Comparison of ENCODE assay signal across 8 cellular contexts in the genomic region with DNA sequence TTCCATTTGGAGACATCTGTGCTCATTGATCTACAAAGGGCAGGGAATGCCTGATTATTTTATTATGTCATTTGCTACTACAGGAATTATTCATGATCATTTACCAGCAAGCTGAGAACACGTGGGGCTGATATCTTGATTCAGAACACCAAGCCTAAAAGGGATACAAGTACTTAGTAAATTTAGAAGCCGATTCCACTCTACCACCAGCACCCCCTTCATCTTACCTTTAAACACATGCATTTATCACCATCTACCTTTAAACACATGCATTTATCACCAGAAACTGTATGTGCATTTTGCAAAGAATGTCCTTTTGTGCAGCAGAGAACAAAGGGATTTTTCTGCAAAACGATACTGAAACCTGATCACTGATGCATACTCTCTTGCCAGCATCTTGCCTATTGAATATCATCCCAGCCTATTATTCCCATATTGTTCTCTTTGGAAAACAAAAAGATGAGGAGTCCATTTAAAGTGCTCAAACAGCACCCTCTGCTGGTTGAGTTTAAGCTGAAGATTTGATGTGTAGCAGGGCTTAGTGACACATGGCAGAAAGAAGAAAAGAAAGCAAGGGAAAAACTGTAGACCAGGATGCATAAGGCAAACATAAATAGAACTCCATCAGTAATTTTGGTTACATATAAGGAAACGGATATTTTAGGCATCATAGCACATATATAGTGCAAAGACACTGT.
DNase-seq lines count a peak whose midpoint lies in the region; ATAC-seq lines count a peak whose summit lies in the region.

No MANE protein-coding gene starts in this region.

- H4K8ac ChIP-seq in trophoblast cell (ENCODE audit: low read depth, low read length), result no peak overlapping the region

- no peaks in the 10 kb centered on the region for H4K20me1 ChIP-seq in GM23248 (ENCODE audit: insufficient read depth)

- no peak overlapping the region for H4K91ac ChIP-seq in trophoblast cell (ENCODE audit: low read depth, low read length)

- no peak overlapping the region for H3K18ac ChIP-seq in trophoblast cell (ENCODE audit: low read length)

- peaks cover 30% of the 10 kb centered on the region for H3K4me1 Mint-ChIP-seq in activated naive CD8-positive, alpha-beta T cell treated with anti-CD3 and anti-CD28 coated beads, Interleukin-2, amount 50 U/mL, for 24 hours

- no peak overlapping the region for H3K4ac ChIP-seq in trophoblast cell (ENCODE audit: low read depth, low read length)

- no peaks in the 10 kb centered on the region for H3F3A ChIP-seq in GM23248 (ENCODE audit: insufficient read depth)

- peak; percentile 27 for DNase-seq in activated naive CD4-positive, alpha-beta T cell treated with Interleukin-2 at 50 U/mL for 16 hours
- DNase-seq in activated naive CD4-positive, alpha-beta T cell (lab: John Stamatoyannopoulos, UW), result no peak
- DNase-seq in GM23248 (peak; percentile 79), KBM-7 (peak; percentile 78), NT2/D1 (ENCODE audit: low read depth, low spot score) (peak; percentile 78), head of caudate nucleus (peak in 36 of 42 donors; percentile 14 to 92 (median 69)), trophoblast cell (peak; percentile 58 to 90)
- no peak for DNase-seq in activated naive CD8-positive, alpha-beta T cell treated with anti-CD3 and anti-CD28 coated beads, Interleukin-2, amount 50 U/mL, for 24 hours

- no peak overlapping the region for H3K27ac ChIP-seq in GM23248
- no peak overlapping the region for H3K27ac ChIP-seq in trophoblast cell (ENCODE audit: low read depth, low read length)

- no peak overlapping the region for H3K27ac Mint-ChIP-seq in activated naive CD8-positive, alpha-beta T cell treated with anti-CD3 and anti-CD28 coated beads, Interleukin-2, amount 50 U/mL, for 24 hours

- H2BK12ac ChIP-seq in trophoblast cell (ENCODE audit: low read length), result no peak overlapping the region

- H3K4me2 ChIP-seq in GM23248 (ENCODE audit: unreplicated experiment), result no peak overlapping the region
- no peak overlapping the region for H3K4me2 ChIP-seq in trophoblast cell (ENCODE audit: low read length)

- H3K4me1 ChIP-seq in GM23248 (ENCODE audit: insufficient read depth) (peaks cover 10% of the 10 kb centered on the region), NT2/D1 (ENCODE audit: insufficient read depth, insufficient read length) (no peaks in the 10 kb centered on the region), trophoblast cell (ENCODE audit: control insufficient read depth in 1 of 2, insufficient read depth in 2 of 2, low read length in 2 of 2) (peaks cover 2 to 5% of the 10 kb centered on the region in 2 experiments)

- H3K4me3 ChIP-seq in GM23248, result no peak overlapping the region
- H3K4me3 ChIP-seq in NT2/D1 (ENCODE audit: insufficient read length, low read depth), result no peak overlapping the region
- H3K4me3 ChIP-seq in trophoblast cell (ENCODE audit: low read depth, low read length), result no peak overlapping the region

- H3K79me2 ChIP-seq in GM23248 (ENCODE audit: insufficient read depth), result no peaks in the 10 kb centered on the region
- no peaks in the 10 kb centered on the region for H3K79me2 ChIP-seq in trophoblast cell (ENCODE audit: control insufficient read depth, insufficient read depth, low read length, poor library complexity)

- in situ Hi-C loops in GM23248 (cut with MboI), result loop anchor here (25.0 kb wide), 1 partner anchor 758 kb away; no protein-coding TSS in a partner anchor
- in situ Hi-C loops in KBM-7 (cut with MboI; ENCODE audit: low pct_unique_long_range_greater_than_20kb, low sequenced_read_pairs), result loop anchor here (25.0 kb wide), 1 partner anchor 758 kb away; no protein-coding TSS in a partner anchor

- no peak overlapping the region for H2BK5ac ChIP-seq in trophoblast cell (ENCODE audit: low read depth, low read length, poor library complexity)

- H3K23ac ChIP-seq in trophoblast cell (ENCODE audit: low read length), result no peak overlapping the region

- 22 to 24% methylated on average over 4 of the region's 4 CpGs for WGBS in GM23248 (ENCODE audit: low coverage in 1 of 2, low lambda C conversion rate in 2 of 2, missing lambda C conversion rate in 2 of 2), 2 experiments
- WGBS in trophoblast cell (ENCODE audit: extremely low coverage, insufficient coverage, insufficient read length), result no CpG with 5 or more reads among the region's 4 CpGs

- H3K27me3 Mint-ChIP-seq in activated naive CD8-positive, alpha-beta T cell treated with anti-CD3 and anti-CD28 coated beads, Interleukin-2, amount 50 U/mL, for 24 hours, result no peaks in the 10 kb centered on the region

- peaks cover 3% of the 10 kb centered on the region for H3K79me1 ChIP-seq in trophoblast cell (ENCODE audit: low read length)

- no peak overlapping the region for H2AK5ac ChIP-seq in trophoblast cell (ENCODE audit: low read length)

- H4K12ac ChIP-seq in trophoblast cell (ENCODE audit: low read depth, low read length), result no peak overlapping the region

- no peak overlapping the region for H3K9ac ChIP-seq in GM23248
- H3K9ac ChIP-seq in NT2/D1 (ENCODE audit: insufficient read length, low read depth), result no peak overlapping the region
- no peak overlapping the region for H3K9ac ChIP-seq in trophoblast cell (ENCODE audit: low read length)

- peak; percentile 93 for ATAC-seq in activated naive CD8-positive, alpha-beta T cell treated with anti-CD3 and anti-CD28 coated beads, Interleukin-2, amount 50 U/mL, for 24 hours

- H3K27me3 ChIP-seq in GM23248 (replicated peaks; ENCODE audit: insufficient read depth) (no peaks in the 10 kb centered on the region), NT2/D1 (ENCODE audit: insufficient read depth, insufficient read length) (no peaks in the 10 kb centered on the region), trophoblast cell (ENCODE audit: insufficient read depth, low read length) (no peaks in the 10 kb centered on the region)

- H3K9me2 ChIP-seq in GM23248 (ENCODE audit: insufficient read depth), result no peaks in the 10 kb centered on the region

- H2AFZ ChIP-seq in GM23248 (no peak overlapping the region), trophoblast cell (ENCODE audit: insufficient read depth, low read length, poor library complexity) (no peak overlapping the region)

- no peak overlapping the region for H2BK120ac ChIP-seq in trophoblast cell (ENCODE audit: insufficient read depth, low read length, poor library complexity)

- intact Hi-C loops in head of caudate nucleus (cut with DNase I), result loop anchor here (5.0 to 10.0 kb wide), 3 partner anchors 65 to 1183 kb away; a partner anchor contains a TSS

- H3K36me3 ChIP-seq in GM23248 (ENCODE audit: low read depth) (no peaks in the 10 kb centered on the region), NT2/D1 (ENCODE audit: insufficient read depth, insufficient read length, low read length) (no peaks in the 10 kb centered on the region), trophoblast cell (ENCODE audit: control insufficient read depth in 1 of 2, insufficient read depth in 2 of 2, low read length in 2 of 2) (no peaks in the 10 kb centered on the region)

- H3K14ac ChIP-seq in trophoblast cell (ENCODE audit: low read length), result no peak overlapping the region

- no peak overlapping the region for H3K4me3 Mint-ChIP-seq in activated naive CD8-positive, alpha-beta T cell treated with anti-CD3 and anti-CD28 coated beads, Interleukin-2, amount 50 U/mL, for 24 hours

- peaks cover 16% of the 10 kb centered on the region for H3K9me3 Mint-ChIP-seq in activated naive CD8-positive, alpha-beta T cell treated with anti-CD3 and anti-CD28 coated beads, Interleukin-2, amount 50 U/mL, for 24 hours

- peaks cover 12% of the 10 kb centered on the region for H3K36me3 Mint-ChIP-seq in activated naive CD8-positive, alpha-beta T cell treated with anti-CD3 and anti-CD28 coated beads, Interleukin-2, amount 50 U/mL, for 24 hours (ENCODE audit: low read depth)

- H3K9me3 ChIP-seq in GM23248 (ENCODE audit: low read depth) (no peaks in the 10 kb centered on the region), NT2/D1 (ENCODE audit: insufficient read depth, low read length) (peaks cover 4% of the 10 kb centered on the region; the same call in 1 of the 2 replicates), trophoblast cell (ENCODE audit: insufficient read depth, low read depth, low read length) (no peaks in the 10 kb centered on the region)

Comparison
In these comparisons a context has a peak if more than half of its experiments do, and no peak if none do; other contexts are left out.
1. DNase-seq: peak in activated naive CD4-positive, alpha-beta T cell treated with Interleukin-2 at 50 U/mL for 16 hours (single experiment), GM23248 (single experiment), KBM-7 (single experiment), NT2/D1 (single experiment), head of caudate nucleus (36 of 42) and trophoblast cell (2 of 2); none in activated naive CD4-positive, alpha-beta T cell (0 of 4) and activated naive CD8-positive, alpha-beta T cell treated with anti-CD3 and anti-CD28 coated beads, Interleukin-2, amount 50 U/mL, for 24 hours (single experiment).